In genomic region chr10:88423732-88424131, GRCh38 we compare ENCODE assay signal across 40 cellular contexts.
"Had no signal": no experiment of that assay in that cellular context is flagged by ENCODE, and none has a peak within 500 bp of the region (broad histone marks: within the 10 kb centered on the region; RNA-seq: fewer than 3 reads in every experiment).

No MANE protein-coding gene starts in this region.

- H3K36me3 Mint-ChIP-seq: activated naive CD4-positive, alpha-beta T cell treated with anti-CD3 and anti-CD28 coated beads, Interleukin-2, amount 10 ng/mL, durations not matched to agents 7 days and 5 days; activated naive CD4-positive, alpha-beta T cell treated with anti-CD3 and anti-CD28 coated beads, Interleukin-2, amount 50 U/mL, for 24 hours; activated naive CD4-positive, alpha-beta T cell treated with anti-CD3 and anti-CD28 coated beads, Interleukin-2, amount 50 U/mL, for 72 hours; activated naive CD8-positive, alpha-beta T cell treated with anti-CD3 and anti-CD28 coated beads for 36 hours; activated naive CD8-positive, alpha-beta T cell treated with anti-CD3 and anti-CD28 coated beads, Interleukin-2, amount 10 ng/mL, durations not matched to agents 7 days and 5 days; brain had no signal

- H3K4me1 Mint-ChIP-seq: activated naive CD8-positive, alpha-beta T cell treated with anti-CD3 and anti-CD28 coated beads for 36 hours had no signal

- H3K9me3 Mint-ChIP-seq: activated naive CD4-positive, alpha-beta T cell treated with anti-CD3 and anti-CD28 coated beads for 36 hours; activated naive CD4-positive, alpha-beta T cell treated with anti-CD3 and anti-CD28 coated beads, Interleukin-2, amount 10 ng/mL, durations not matched to agents 7 days and 5 days; activated naive CD4-positive, alpha-beta T cell treated with anti-CD3 and anti-CD28 coated beads, Interleukin-2, amount 50 U/mL, for 24 hours; activated naive CD4-positive, alpha-beta T cell treated with anti-CD3 and anti-CD28 coated beads, Interleukin-2, amount 50 U/mL, for 72 hours; activated naive CD8-positive, alpha-beta T cell treated with anti-CD3 and anti-CD28 coated beads for 36 hours; activated naive CD8-positive, alpha-beta T cell treated with anti-CD3 and anti-CD28 coated beads, Interleukin-2, amount 50 U/mL, for 24 hours; activated T-cell treated with anti-CD3 and anti-CD28 coated beads, Interleukin-2, amount 50 U/mL, for 24 hours; activated T-cell treated with anti-CD3 and anti-CD28 coated beads, Interleukin-2, amount 50 U/mL, for 4 hours; activated T-cell treated with anti-CD3 and anti-CD28 coated beads, Interleukin-2, amount 50 U/mL, for 72 hours; activated T-helper 1 cell treated with anti-CD3 and anti-CD28 coated beads, Interleukin-12 subunit alpha, Interleukin-12 subunit beta, Interleukin-2, Interleukin-4 antibody, amounts not matched to agents 30 ng/mL and 10 ng/mL and 1 ng/mL, durations not matched to agents 14 hours and 24 hours and 36 hours; activated T-helper 2 cell treated with anti-CD3 and anti-CD28 coated beads, Interferon-gamma antibody, Interleukin-2, Interleukin-4, amounts not matched to agents 10 μg/mL and 5 μg/mL and 100 μg/mL, durations not matched to agents 14 hours and 24 hours and 36 hours; brain; central memory CD8-positive, alpha-beta T cell had no signal

- H3K27ac Mint-ChIP-seq: activated naive CD4-positive, alpha-beta T cell treated with anti-CD3 and anti-CD28 coated beads for 36 hours; activated naive CD4-positive, alpha-beta T cell treated with anti-CD3 and anti-CD28 coated beads, Interleukin-2, amount 10 ng/mL, durations not matched to agents 7 days and 5 days; activated naive CD4-positive, alpha-beta T cell treated with anti-CD3 and anti-CD28 coated beads, Interleukin-2, amount 50 U/mL, for 24 hours; activated naive CD4-positive, alpha-beta T cell treated with anti-CD3 and anti-CD28 coated beads, Interleukin-2, amount 50 U/mL, for 72 hours; activated naive CD8-positive, alpha-beta T cell; activated naive CD8-positive, alpha-beta T cell treated with anti-CD3 and anti-CD28 coated beads for 36 hours; activated naive CD8-positive, alpha-beta T cell treated with anti-CD3 and anti-CD28 coated beads, Interleukin-2, amount 10 ng/mL, durations not matched to agents 7 days and 5 days; activated naive CD8-positive, alpha-beta T cell treated with anti-CD3 and anti-CD28 coated beads, Interleukin-2, amount 50 U/mL, for 24 hours; activated T-cell treated with anti-CD3 and anti-CD28 coated beads, Interleukin-2, amount 50 U/mL, for 24 hours; activated T-cell treated with anti-CD3 and anti-CD28 coated beads, Interleukin-2, amount 50 U/mL, for 72 hours; activated T-helper 1 cell treated with anti-CD3 and anti-CD28 coated beads, Interleukin-12 subunit alpha, Interleukin-12 subunit beta, Interleukin-2, Interleukin-4 antibody, amounts not matched to agents 30 ng/mL and 10 ng/mL and 1 ng/mL, durations not matched to agents 14 hours and 24 hours and 36 hours; activated T-helper 17 cell treated with anti-CD3 and anti-CD28 coated beads, Interleukin-2, amount 50 U/mL, for 72 hours; activated T-helper 2 cell treated with anti-CD3 and anti-CD28 coated beads, Interferon-gamma antibody, Interleukin-2, Interleukin-4, amounts not matched to agents 10 μg/mL and 5 μg/mL and 100 μg/mL, durations not matched to agents 14 hours and 24 hours and 36 hours; brain had no signal

- H3K27me3 Mint-ChIP-seq: activated naive CD4-positive, alpha-beta T cell treated with anti-CD3 and anti-CD28 coated beads, Interleukin-2, amount 10 ng/mL, durations not matched to agents 7 days and 5 days; activated naive CD4-positive, alpha-beta T cell treated with anti-CD3 and anti-CD28 coated beads, Interleukin-2, amount 50 U/mL, for 24 hours; activated naive CD8-positive, alpha-beta T cell treated with anti-CD3 and anti-CD28 coated beads for 36 hours; activated naive CD8-positive, alpha-beta T cell treated with anti-CD3 and anti-CD28 coated beads, Interleukin-2, amount 10 ng/mL, durations not matched to agents 7 days and 5 days; activated naive CD8-positive, alpha-beta T cell treated with anti-CD3 and anti-CD28 coated beads, Interleukin-2, amount 50 U/mL, for 24 hours; activated T-cell treated with anti-CD3 and anti-CD28 coated beads, Interleukin-2, amount 50 U/mL, for 24 hours; activated T-helper 17 cell treated with anti-CD3 and anti-CD28 coated beads, Interleukin-2, amount 50 U/mL, for 72 hours; central memory CD8-positive, alpha-beta T cell had no signal

- ATAC-seq: activated naive CD4-positive, alpha-beta T cell treated with anti-CD3 and anti-CD28 coated beads, Interleukin-2, amount 50 U/mL, for 72 hours; activated naive CD8-positive, alpha-beta T cell treated with anti-CD3 and anti-CD28 coated beads, Interleukin-2, amount 50 U/mL, for 24 hours; activated T-cell treated with anti-CD3 and anti-CD28 coated beads, Interleukin-2, amount 50 U/mL, for 4 hours; activated T-cell treated with anti-CD3 and anti-CD28 coated beads, Interleukin-2, amount 50 U/mL, for 72 hours; activated T-helper 17 cell treated with anti-CD3 and anti-CD28 coated beads, Interleukin-2, amount 50 U/mL, for 72 hours; body of pancreas had no signal

- H3K36me3 ChIP-seq: adrenal gland, ascending aorta, brain microvascular endothelial cell, breast epithelium, cardiac muscle cell had no signal

- H3K27ac ChIP-seq: adrenal gland, ascending aorta, body of pancreas, brain microvascular endothelial cell, breast epithelium, cardiac muscle cell had no signal

- DNase-seq: activated effector memory CD4-positive, alpha-beta T cell treated with anti-CD3 and anti-CD28 coated beads, Interleukin-2, amount 50 U/mL, for 16 hours; activated effector memory CD4-positive, alpha-beta T cell treated with Interleukin-2 at 50 U/mL for 16 hours; activated gamma-delta T cell; activated gamma-delta T cell treated with Interleukin-2 at 50 U/mL for 16 hours; activated naive CD4-positive, alpha-beta T cell; activated naive CD4-positive, alpha-beta T cell treated with anti-CD3 and anti-CD28 coated beads for 36 hours; activated naive CD4-positive, alpha-beta T cell treated with anti-CD3 and anti-CD28 coated beads, Interleukin-2, amount 10 ng/mL, durations not matched to agents 7 days and 5 days; activated naive CD4-positive, alpha-beta T cell treated with anti-CD3 and anti-CD28 coated beads, Interleukin-2, amount 50 U/mL, for 16 hours; activated naive CD4-positive, alpha-beta T cell treated with Interleukin-2 at 50 U/mL for 16 hours; activated naive CD8-positive, alpha-beta T cell treated with anti-CD3 and anti-CD28 coated beads for 36 hours; activated naive CD8-positive, alpha-beta T cell treated with anti-CD3 and anti-CD28 coated beads, Interleukin-2, amount 10 ng/mL, durations not matched to agents 7 days and 5 days; activated naive CD8-positive, alpha-beta T cell treated with anti-CD3 and anti-CD28 coated beads, Interleukin-2, amount 50 U/mL, for 24 hours; activated T-cell treated with anti-CD3 and anti-CD28 coated beads, Interleukin-2, amount 50 U/mL, for 1 hour; activated T-cell treated with anti-CD3 and anti-CD28 coated beads, Interleukin-2, amount 50 U/mL, for 24 hours; activated T-cell treated with anti-CD3 and anti-CD28 coated beads, Interleukin-2, amount 50 U/mL, for 4 hours; activated T-cell treated with anti-CD3 and anti-CD28 coated beads, Interleukin-2, amount 50 U/mL, for 48 hours; activated T-cell treated with anti-CD3 and anti-CD28 coated beads, Interleukin-2, amount 50 U/mL, for 72 hours; adrenal gland; amniotic stem cell; amygdala; anterior cingulate cortex; aorta; body of pancreas; brain microvascular endothelial cell; caudate nucleus; central memory CD4-positive, alpha-beta T cell; cerebellar nuclear complex had no signal

- H3K4me3 Mint-ChIP-seq: activated naive CD4-positive, alpha-beta T cell treated with anti-CD3 and anti-CD28 coated beads for 36 hours; activated naive CD4-positive, alpha-beta T cell treated with anti-CD3 and anti-CD28 coated beads, Interleukin-2, amount 10 ng/mL, durations not matched to agents 7 days and 5 days; activated naive CD4-positive, alpha-beta T cell treated with anti-CD3 and anti-CD28 coated beads, Interleukin-2, amount 50 U/mL, for 24 hours; activated naive CD8-positive, alpha-beta T cell; activated naive CD8-positive, alpha-beta T cell treated with anti-CD3 and anti-CD28 coated beads for 36 hours; activated naive CD8-positive, alpha-beta T cell treated with anti-CD3 and anti-CD28 coated beads, Interleukin-2, amount 10 ng/mL, durations not matched to agents 7 days and 5 days; activated naive CD8-positive, alpha-beta T cell treated with anti-CD3 and anti-CD28 coated beads, Interleukin-2, amount 50 U/mL, for 24 hours; activated T-cell treated with anti-CD3 and anti-CD28 coated beads, Interleukin-2, amount 50 U/mL, for 24 hours; activated T-cell treated with anti-CD3 and anti-CD28 coated beads, Interleukin-2, amount 50 U/mL, for 4 hours; activated T-cell treated with anti-CD3 and anti-CD28 coated beads, Interleukin-2, amount 50 U/mL, for 72 hours; activated T-helper 1 cell treated with anti-CD3 and anti-CD28 coated beads, Interleukin-12 subunit alpha, Interleukin-12 subunit beta, Interleukin-2, Interleukin-4 antibody, amounts not matched to agents 30 ng/mL and 10 ng/mL and 1 ng/mL, durations not matched to agents 14 hours and 24 hours and 36 hours; activated T-helper 17 cell treated with anti-CD3 and anti-CD28 coated beads, Interleukin-2, amount 50 U/mL, for 72 hours; brain; central memory CD8-positive, alpha-beta T cell had no signal

- H3K4me1 ChIP-seq: adrenal gland, ascending aorta, body of pancreas, breast epithelium had no signal

- H3K4me3 ChIP-seq: adrenal gland, ascending aorta, body of pancreas, breast epithelium, cardiac muscle cell had no signal

- FAIRE-seq: astrocyte, bronchial epithelial cell had no signal

- H3K9me3 ChIP-seq: adrenal gland, ascending aorta, body of pancreas, breast epithelium had no signal

- H3K27me3 ChIP-seq: adrenal gland, ascending aorta, body of pancreas, brain microvascular endothelial cell, breast epithelium had no signal
